Comparison of ENCODE assay signal across 2 cellular contexts in genomic region chr17:64723781-64724180, GRCh38.
TF ChIP-seq lines count a peak whose summit lies in the region.

No MANE protein-coding gene starts in this region.

TF ChIP-seq in A549, 52 proteins besides CTCF, POLR2A, EP300 and RAD21:
- no peak for TF ChIP-seq USF2 (IDR thresholded peaks at IDR 0.05)
- TF ChIP-seq NPAS2 (CRISPR knock-in tag; IDR thresholded peaks at IDR 0.05; ENCODE audit: borderline replicate concordance) = no peak
- TF ChIP-seq ZSCAN20 (CRISPR knock-in tag; IDR thresholded peaks at IDR 0.05) = no peak
- TF ChIP-seq CBX2 (IDR thresholded peaks at IDR 0.05; ENCODE audit: borderline replicate concordance, low read depth) = no peak
- TF ChIP-seq POLR2AphosphoS2 (conservative IDR thresholded peaks at IDR 0.05; ENCODE audit: low read length) = no peak
- TF ChIP-seq EHF (CRISPR knock-in tag; IDR thresholded peaks at IDR 0.05) = no peak
- TF ChIP-seq, protein P1, sequence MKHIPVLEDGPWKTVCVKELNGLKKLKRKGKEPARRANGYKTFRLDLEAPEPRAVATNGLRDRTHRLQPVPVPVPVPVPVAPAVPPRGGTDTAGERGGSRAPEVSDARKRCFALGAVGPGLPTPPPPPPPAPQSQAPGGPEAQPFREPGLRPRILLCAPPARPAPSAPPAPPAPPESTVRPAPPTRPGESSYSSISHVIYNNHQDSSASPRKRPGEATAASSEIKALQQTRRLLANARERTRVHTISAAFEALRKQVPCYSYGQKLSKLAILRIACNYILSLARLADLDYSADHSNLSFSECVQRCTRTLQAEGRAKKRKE (CRISPR knock-in tag; IDR thresholded peaks at IDR 0.05; ENCODE audit: low read depth) = no peak
- no peak for TF ChIP-seq FOSB (CRISPR knock-in tag; IDR thresholded peaks at IDR 0.05)
- TF ChIP-seq MAZ (IDR thresholded peaks at IDR 0.05; ENCODE audit: borderline replicate concordance, low read depth, low read length) = no peak
- TF ChIP-seq CBX8 (IDR thresholded peaks at IDR 0.05) = no peak
- no peak for TF ChIP-seq MYC (IDR thresholded peaks at IDR 0.05; ENCODE audit: borderline replicate concordance, low read length)
- TF ChIP-seq, protein P2, sequence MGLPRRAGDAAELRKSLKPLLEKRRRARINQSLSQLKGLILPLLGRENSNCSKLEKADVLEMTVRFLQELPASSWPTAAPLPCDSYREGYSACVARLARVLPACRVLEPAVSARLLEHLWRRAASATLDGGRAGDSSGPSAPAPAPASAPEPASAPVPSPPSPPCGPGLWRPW (IDR thresholded peaks at IDR 0.05) = no peak

TF ChIP-seq in endothelial cell of umbilical vein, 7 proteins besides CTCF, POLR2A, EP300 and RAD21:
- no peak for TF ChIP-seq MAX (IDR thresholded peaks at IDR 0.05; ENCODE audit: insufficient read depth, insufficient read length)
- TF ChIP-seq JUN (IDR thresholded peaks at IDR 0.05; ENCODE audit: borderline replicate concordance, insufficient read depth, insufficient read length, low read depth) = peak; percentile 20
- no peak for TF ChIP-seq MYC (IDR thresholded peaks at IDR 0.05; ENCODE audit: low read depth, low read length)
